ENCODE assay signal across 19 cellular contexts in the genomic region with DNA sequence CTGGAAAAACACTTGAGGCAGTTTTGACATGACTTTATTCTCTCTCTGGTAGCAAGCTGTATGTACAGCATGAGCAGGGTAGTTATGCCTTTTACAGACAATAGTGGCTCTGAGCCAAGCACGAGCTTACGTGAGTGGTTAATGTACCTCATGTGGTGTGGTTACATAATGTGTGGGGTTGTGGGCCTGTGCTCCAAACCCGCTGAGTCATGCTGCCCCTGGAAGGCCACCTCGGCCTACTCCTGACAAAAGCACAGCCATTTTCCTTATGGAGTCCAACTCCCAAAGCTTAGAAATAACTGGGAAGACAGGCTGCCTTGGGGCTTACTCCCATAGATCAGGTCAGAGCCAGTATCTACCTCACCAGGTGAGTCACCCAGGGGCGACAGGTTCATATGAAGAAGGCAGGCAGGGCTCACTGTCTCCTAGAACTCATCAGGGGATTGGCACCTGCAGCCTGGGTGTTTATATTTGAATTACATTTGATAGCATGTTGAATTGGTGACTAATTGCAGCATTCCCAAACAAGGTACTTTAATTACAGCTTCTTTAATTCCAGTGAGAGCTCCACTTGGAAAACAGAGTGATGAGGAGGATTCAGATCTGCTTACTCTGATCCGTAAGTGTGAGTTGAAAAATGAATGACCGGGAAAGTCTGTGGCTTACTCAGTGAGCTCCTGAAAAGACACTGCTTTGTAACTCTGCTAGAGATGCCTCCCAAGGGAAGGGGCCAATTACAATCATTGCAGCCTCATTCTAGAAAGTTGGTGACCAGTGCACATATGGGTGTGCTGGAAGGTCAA.
DNase-seq lines count a peak whose midpoint lies in the region; ATAC-seq and TF ChIP-seq lines count a peak whose summit lies in the region.
"Had no signal": no experiment of that assay in that cellular context is flagged by ENCODE, and none has a peak within 500 bp of the region (broad histone marks: within the 10 kb centered on the region; RNA-seq: fewer than 3 reads in every experiment).

No MANE protein-coding gene starts in this region.

- no peak overlapping the region for H3K18ac ChIP-seq in mesenchymal stem cell (ENCODE audit: low read depth in 1 of 2, low read length in 2 of 2)

- H3K4me2 ChIP-seq in mesenchymal stem cell (ENCODE audit: low read length, poor library complexity, severe bottlenecking) = no peak overlapping the region

- H3K4me1 ChIP-seq in RWPE2 (ENCODE audit: insufficient read depth, poor library complexity, severe bottlenecking) (no peaks in the 10 kb centered on the region), mesenchymal stem cell (ENCODE audit: control insufficient read depth, insufficient read depth, low read depth, low read length) (no peaks in the 10 kb centered on the region)

- no peak overlapping the region for H2BK120ac ChIP-seq in mesenchymal stem cell (ENCODE audit: low read depth, low read length)

- no peak overlapping the region for H3K4ac ChIP-seq in mesenchymal stem cell (ENCODE audit: low read depth in 1 of 2, low read length in 2 of 2)

- no peak overlapping the region for H2BK15ac ChIP-seq in mesenchymal stem cell (ENCODE audit: low read depth, poor library complexity, severe bottlenecking)

- no peak overlapping the region for H3K23ac ChIP-seq in mesenchymal stem cell (ENCODE audit: low read length in 2 of 2)

- H3K14ac ChIP-seq in mesenchymal stem cell (ENCODE audit: low read length in 2 of 2) = no peak overlapping the region

- no peak overlapping the region for H2BK12ac ChIP-seq in mesenchymal stem cell (ENCODE audit: low read length in 2 of 2)

- no peaks in the 10 kb centered on the region for H3K27me3 ChIP-seq in RWPE2 (ENCODE audit: insufficient read depth, poor library complexity, severe bottlenecking)
- H3K27me3 ChIP-seq in mesenchymal stem cell (ENCODE audit: control insufficient read depth in 1 of 2, insufficient read depth in 1 of 2, low read length in 2 of 2) = no peaks in the 10 kb centered on the region

- H3K27ac ChIP-seq in RWPE2 (ENCODE audit: poor library complexity, severe bottlenecking) = peak overlapping the region; percentile 78
- no peak overlapping the region for H3K27ac ChIP-seq in mesenchymal stem cell (ENCODE audit: low read length, poor library complexity, severe bottlenecking)
- H3K27ac ChIP-seq: thoracic aorta had no signal

- no peak overlapping the region for H2AK5ac ChIP-seq in mesenchymal stem cell (ENCODE audit: low read length, severe bottlenecking)

- H3K4me3 ChIP-seq in AG10803 (ENCODE audit: low read length) = no peak overlapping the region
- H3K4me3 ChIP-seq in RWPE2 (ENCODE audit: severe bottlenecking) = no peak overlapping the region
- H3K4me3 ChIP-seq in fibroblast of mammary gland (ENCODE audit: control insufficient read depth, low read depth, low read length) = no peak overlapping the region
- no peak overlapping the region for H3K4me3 ChIP-seq in mesenchymal stem cell (ENCODE audit: insufficient read depth in 1 of 2, low read depth in 1 of 2, low read length in 2 of 2)
- H3K4me3 ChIP-seq: thoracic aorta had no signal

- no peak overlapping the region for H2AFZ ChIP-seq in mesenchymal stem cell (ENCODE audit: low read depth, low read length)

- no peak overlapping the region for H4K8ac ChIP-seq in mesenchymal stem cell (ENCODE audit: low read length)

- no peak overlapping the region for H3K9ac ChIP-seq in mesenchymal stem cell (ENCODE audit: low read length)

- H3K9me3 ChIP-seq in RWPE2 (ENCODE audit: severe bottlenecking) (no peaks in the 10 kb centered on the region), mesenchymal stem cell (ENCODE audit: control insufficient read depth, low read length) (no peaks in the 10 kb centered on the region)
- H3K9me3 ChIP-seq: thoracic aorta had no signal

- TF ChIP-seq EP300 in Ishikawa (IDR thresholded peaks at IDR 0.05; ENCODE audit: borderline replicate concordance) = no peak

- TF ChIP-seq CTCF in AG10803 (conservative IDR thresholded peaks at IDR 0.05; ENCODE audit: low read length) (no peak), RWPE2 (IDR thresholded peaks at IDR 0.05; ENCODE audit: poor library complexity, severe bottlenecking) (no peak), fibroblast of mammary gland (conservative IDR thresholded peaks at IDR 0.05; ENCODE audit: control insufficient read depth, insufficient read depth, low read depth, low read length) (no peak)

- H4K91ac ChIP-seq in mesenchymal stem cell (ENCODE audit: low read length) = no peak overlapping the region

- H3K79me1 ChIP-seq in mesenchymal stem cell (replicated peaks; ENCODE audit: low read length, poor library complexity, severe bottlenecking) = no peaks in the 10 kb centered on the region

- no peak for TF ChIP-seq RAD21 in Ishikawa (IDR thresholded peaks at IDR 0.05; ENCODE audit: low read depth)

- WGBS in mesenchymal stem cell = 77% methylated on average over 7 of the region's 7 CpGs

- H3K36me3 ChIP-seq in RWPE2 (ENCODE audit: low read depth) (no peaks in the 10 kb centered on the region), mesenchymal stem cell (ENCODE audit: control insufficient read depth in 1 of 2, insufficient read depth in 2 of 2, low read depth in 1 of 2, low read length in 2 of 2) (no peaks in the 10 kb centered on the region)
- H3K36me3 ChIP-seq: thoracic aorta had no signal

- no peak overlapping the region for H2BK5ac ChIP-seq in mesenchymal stem cell (ENCODE audit: low read depth, low read length, poor library complexity, severe bottlenecking)

- DNase-seq in AG10803 (ENCODE audit: low read depth) = peak; percentile 25
- DNase-seq in RWPE2 (ENCODE audit: low spot score) = no peak
- DNase-seq in fibroblast of mammary gland (ENCODE audit: low read depth) = peak; percentile 14
- DNase-seq in RPMI8226 = no peak
- no peak for DNase-seq in NCI-H2029 treated with DMSO at 0.1 percent for 48 hours (lab: John Stamatoyannopoulos, UW)
- DNase-seq in foreskin melanocyte = no peak
- no peak for DNase-seq in mesenchymal stem cell
- DNase-seq: activated CD4-positive, alpha-beta T cell treated with anti-CD3 and anti-CD28 coated beads, Interleukin-2, amount 50 U/mL, for 4 hours; activated T-cell treated with anti-CD3 and anti-CD28 coated beads, Interleukin-2, amount 50 U/mL, for 4 hours; HFFc6; left ventricle myocardium superior; MM.1S; naive thymus-derived CD4-positive, alpha-beta T cell; NCI-H446; retina; stimulated activated CD4-positive, alpha-beta T cell treated with anti-CD3 and anti-CD28 coated beads, Interleukin-2, amount 100 ng/mL, for 48 hours had no signal

- ATAC-seq in RWPE2 (ENCODE audit: low read depth) = peak; percentile 37; the same call in 1 of the 3 replicates
- ATAC-seq: activated T-cell treated with anti-CD3 and anti-CD28 coated beads, Interleukin-2, amount 50 U/mL, for 4 hours; left ventricle myocardium superior; naive thymus-derived CD4-positive, alpha-beta T cell; Panc1 had no signal

TF ChIP-seq in Ishikawa, 13 proteins besides CTCF, POLR2A, EP300 and RAD21:
- TF ChIP-seq, protein P1, sequence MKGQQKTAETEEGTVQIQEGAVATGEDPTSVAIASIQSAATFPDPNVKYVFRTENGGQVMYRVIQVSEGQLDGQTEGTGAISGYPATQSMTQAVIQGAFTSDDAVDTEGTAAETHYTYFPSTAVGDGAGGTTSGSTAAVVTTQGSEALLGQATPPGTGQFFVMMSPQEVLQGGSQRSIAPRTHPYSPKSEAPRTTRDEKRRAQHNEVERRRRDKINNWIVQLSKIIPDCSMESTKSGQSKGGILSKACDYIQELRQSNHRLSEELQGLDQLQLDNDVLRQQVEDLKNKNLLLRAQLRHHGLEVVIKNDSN (IDR thresholded peaks at IDR 0.05) = peak; percentile 57
- no peak for TF ChIP-seq CEBPB (IDR thresholded peaks at IDR 0.05)

Comparison
In these comparisons a context has a peak if more than half of its experiments do, and no peak if none do; other contexts are left out.
1. DNase-seq: peak in AG10803 (single experiment) and fibroblast of mammary gland (single experiment); none in RWPE2 (single experiment), RPMI8226 (single experiment), NCI-H2029 treated with DMSO at 0.1 percent for 48 hours (single experiment), foreskin melanocyte (single experiment) and mesenchymal stem cell (single experiment).